In genomic region chr20:44407402-44408184, GRCh38 we compare ENCODE assay signal across 14 cellular contexts. TPM values are rescaled to one million over a fixed set of nuclear protein-coding genes. Genes with fewer than 3 reads are reported as not detected.
A peak's percentile ranks its signal among the peaks of the same experiment; 100 is the strongest.
DNase-seq lines count a peak whose midpoint lies in the region; ATAC-seq, FAIRE-seq and TF ChIP-seq lines count a peak whose summit lies in the region.
"Had no signal": no experiment of that assay in that cellular context is flagged by ENCODE, and none has a peak within 500 bp of the region (broad histone marks: within the 10 kb centered on the region; RNA-seq: fewer than 3 reads in every experiment).

No MANE protein-coding gene starts in this region.

- TF ChIP-seq CTCF in astrocyte (IDR thresholded peaks at IDR 0.05; ENCODE audit: insufficient read depth, low read depth, low read length): no peak

- intact Hi-C loops in sciatic nerve (cut with DNase I): no loop called here

- H3K36me3 Mint-ChIP-seq in astrocyte (ENCODE audit: low read depth, unreplicated experiment): no peaks in the 10 kb centered on the region

- no peaks in the 10 kb centered on the region for H4K20me1 ChIP-seq in astrocyte (ENCODE audit: insufficient read depth, low read length)

- no peaks in the 10 kb centered on the region for H3K27me3 ChIP-seq in astrocyte (ENCODE audit: insufficient read depth, low read length)
- H3K27me3 ChIP-seq: BE2C had no signal

- H3K9me3 ChIP-seq in astrocyte (ENCODE audit: insufficient read depth, low read depth, low read length): no peaks in the 10 kb centered on the region
- H3K9me3 ChIP-seq: BE2C had no signal

- no peaks in the 10 kb centered on the region for H3K9me3 Mint-ChIP-seq in astrocyte (ENCODE audit: unreplicated experiment)

- ATAC-seq in sciatic nerve (no peak), HG03039 (IDR thresholded peaks at IDR 0.05; ENCODE audit: unreplicated experiment) (no peak)
- ATAC-seq: activated T-cell treated with anti-CD3 and anti-CD28 coated beads, Interleukin-2, amount 50 U/mL, for 72 hours had no signal

- H3K4me1 Mint-ChIP-seq in astrocyte (ENCODE audit: low read depth, unreplicated experiment): peaks cover 14% of the 10 kb centered on the region

- no peaks in the 10 kb centered on the region for H3K36me3 ChIP-seq in astrocyte (ENCODE audit: insufficient read depth, low read length)
- H3K36me3 ChIP-seq: BE2C had no signal

- peaks cover 35% of the 10 kb centered on the region for H3K27me3 Mint-ChIP-seq in astrocyte (ENCODE audit: low read depth, unreplicated experiment)

- peak overlapping the region; percentile 32 for H3K4me2 ChIP-seq in astrocyte (ENCODE audit: low read length)

- H3K9ac ChIP-seq in astrocyte (ENCODE audit: low read length): no peak overlapping the region

- H3K4me1 ChIP-seq in astrocyte (ENCODE audit: insufficient read depth, low read length): peaks cover 18% of the 10 kb centered on the region

- no peak overlapping the region for H3K27ac Mint-ChIP-seq in astrocyte (ENCODE audit: unreplicated experiment)
- H3K27ac Mint-ChIP-seq: activated T-cell treated with anti-CD3 and anti-CD28 coated beads, Interleukin-2, amount 50 U/mL, for 72 hours had no signal

- H3K4me3 ChIP-seq in astrocyte (ENCODE audit: insufficient read depth, low read depth, low read length): no peak overlapping the region

- H3K4me3 Mint-ChIP-seq in astrocyte (ENCODE audit: unreplicated experiment): no peak overlapping the region
- H3K4me3 Mint-ChIP-seq: activated T-cell treated with anti-CD3 and anti-CD28 coated beads, Interleukin-2, amount 50 U/mL, for 72 hours had no signal

- peak; percentile 53 for DNase-seq in AG08395 (ENCODE audit: low spot score)
- DNase-seq in HTR-8/SVneo (ENCODE audit: insufficient read length, low spot score): peak; percentile 93
- peak; percentile 97 for DNase-seq in astrocyte (ENCODE audit: low read depth)
- peak; percentile 57 for DNase-seq in left kidney (ENCODE audit: low read depth, low spot score)
- DNase-seq in sciatic nerve (ENCODE audit: low spot score): no peak
- no peak for DNase-seq in OCI-M2 (lab: John Stamatoyannopoulos, UW; ENCODE audit: unreplicated experiment)
- DNase-seq in activated CD4-positive, alpha-beta T cell treated with anti-CD3 and anti-CD28 coated beads for 48 hours: no peak
- DNase-seq: activated T-cell treated with anti-CD3 and anti-CD28 coated beads, Interleukin-2, amount 50 U/mL, for 72 hours; BE2C; hippocampal formation; KBM-7; NCI-H524; T-helper 9 cell had no signal

- H2AFZ ChIP-seq in astrocyte (ENCODE audit: low read depth, low read length): no peak overlapping the region

- FAIRE-seq in HTR-8/SVneo (lab: Jason Lieb, UNC) (no peak), astrocyte (lab: Jason Lieb, UNC) (no peak)

- H3K27ac ChIP-seq in astrocyte (ENCODE audit: low read depth, low read length): peak overlapping the region; percentile 17

- no peaks in the 10 kb centered on the region for H3K79me2 ChIP-seq in astrocyte (ENCODE audit: insufficient read depth, low read length)

RNA-seq across cellular contexts. Expression of gene HNF4A, which starts 52.1 kb away (rescaled TPM):
- total RNA-seq in astrocyte: not detected in 2 replicates
- not detected for total RNA-seq in sciatic nerve
- total RNA-seq: activated T-cell treated with anti-CD3 and anti-CD28 coated beads, Interleukin-2, amount 50 U/mL, for 72 hours had no signal

Comparison
In these comparisons a context has a peak if more than half of its experiments do, and no peak if none do; other contexts are left out.
1. DNase-seq: peak in AG08395 (single experiment), HTR-8/SVneo (single experiment), astrocyte (single experiment) and left kidney (single experiment); none in sciatic nerve (single experiment), OCI-M2 (single experiment) and activated CD4-positive, alpha-beta T cell treated with anti-CD3 and anti-CD28 coated beads for 48 hours (single experiment).